In genomic region chr6:109690373-109690739, GRCh38 we compare ENCODE assay signal across 8 cellular contexts. TPM values are rescaled to one million over a fixed set of nuclear protein-coding genes. Genes with fewer than 3 reads are reported as not detected.
DNase-seq lines count a peak whose midpoint lies in the region; ATAC-seq, FAIRE-seq and TF ChIP-seq lines count a peak whose summit lies in the region.

No MANE protein-coding gene starts in this region.

- no peak for TF ChIP-seq POLR2A in HepG2 (IDR thresholded peaks at IDR 0.05; ENCODE audit: insufficient read depth in 1 of 2, low read depth in 2 of 2, low read length in 2 of 2)

- no peak for TF ChIP-seq RAD21 in HepG2 (CRISPR knock-in tag; IDR thresholded peaks at IDR 0.05)

- H3K4me1 Mint-ChIP-seq in HFFc6 (ENCODE audit: low read depth) = peaks cover 33% of the 10 kb centered on the region
- H3K4me1 Mint-ChIP-seq in central memory CD8-positive, alpha-beta T cell = peaks cover 42% of the 10 kb centered on the region

- in situ Hi-C loops in HepG2 (cut with HindIII; ENCODE audit: extremely low pct_ligation_motif_present, low pct_unique_long_range_greater_than_20kb) = loop anchor here (5.0 kb wide), 1 partner anchor 163 kb away; no protein-coding TSS in a partner anchor

- H3K9me3 Mint-ChIP-seq in HFFc6 = no peaks in the 10 kb centered on the region
- no peaks in the 10 kb centered on the region for H3K9me3 Mint-ChIP-seq in central memory CD8-positive, alpha-beta T cell

- peaks cover 21% of the 10 kb centered on the region for H3K4me1 ChIP-seq in HepG2 (ENCODE audit: insufficient read depth, low read length)

- H3K9ac ChIP-seq in HepG2 (ENCODE audit: insufficient read depth, low read depth, low read length) = peak overlapping the region; percentile 80

- POLR2A ChIA-PET in GM10248 (lab: Yijun Ruan, JAX) (no interaction called here), HepG2 (lab: Yijun Ruan, JAX) (interaction anchor here (1.1 kb wide), 1 partner anchor 11 kb away, joined by 3 read pairs; no protein-coding TSS in a partner anchor)

- peak overlapping the region; percentile 93 for H3K4me3 Mint-ChIP-seq in HFFc6
- peak overlapping the region; percentile 92 for H3K4me3 Mint-ChIP-seq in central memory CD8-positive, alpha-beta T cell

- no peak for FAIRE-seq in HepG2 (lab: Jason Lieb, UNC)

- H3K27me3 Mint-ChIP-seq in HFFc6 (ENCODE audit: insufficient read depth) = peaks cover 1% of the 10 kb centered on the region; the same call in 1 of the 2 replicates
- no peaks in the 10 kb centered on the region for H3K27me3 Mint-ChIP-seq in central memory CD8-positive, alpha-beta T cell

- H2AFZ ChIP-seq in HepG2 (ENCODE audit: low read length) = peak overlapping the region; percentile 93

- H3K36me3 ChIP-seq in HepG2 (replicated peaks in 1 of 2; ENCODE audit: control insufficient read depth in 1 of 2, insufficient read depth in 2 of 2, low read length in 2 of 2) = no peaks in the 10 kb centered on the region

- H3K27me3 ChIP-seq in HepG2 (ENCODE audit: control insufficient read depth in 1 of 2, insufficient read depth in 2 of 2, low read length in 2 of 2) = no peaks in the 10 kb centered on the region

- H3K79me2 ChIP-seq in HepG2 (ENCODE audit: insufficient read depth, low read length) = no peaks in the 10 kb centered on the region

- ATAC-seq in central memory CD8-positive, alpha-beta T cell (replicated peaks; ENCODE audit: extremely low read depth, poor library complexity, severe bottlenecking) = peak; percentile 47
- peak; percentile 77 for ATAC-seq in HepG2

- H3K27ac ChIP-seq in HepG2 (ENCODE audit: extremely low read length, insufficient read depth, low read length) = peak overlapping the region; percentile 75

- TF ChIP-seq CTCF in GM10248 (IDR thresholded peaks at IDR 0.05; ENCODE audit: control extremely low read depth, extremely low read depth, low read depth, missing control alignments) (no peak), HFFc6 (IDR thresholded peaks at IDR 0.05) (no peak), HepG2 (CRISPR knock-in tag; IDR thresholded peaks at IDR 0.05) (no peak)

- CTCF ChIA-PET in GM10248 (lab: Yijun Ruan, JAX) (interaction anchor here (1.4 to 4.4 kb wide), 5 partner anchors 11 to 503 kb away, joined by 3 to 31 read pairs (median 6); no protein-coding TSS in a partner anchor), HepG2 (lab: Yijun Ruan, JAX; ENCODE audit: low intra/inter-chr PET ratio, low total read pairs) (no interaction called here)

- BruUV-seq in HepG2 (replicated peaks; lab: Mats Ljungman, UMichigan) = no TSS peak

- intact Hi-C loops in HepG2 (cut with micrococcal nuclease; ENCODE audit: unreplicated experiment) = no loop called here

- TF ChIP-seq EP300 in HepG2 (IDR thresholded peaks at IDR 0.05; ENCODE audit: low read depth in 2 of 2, low read length in 2 of 2) = no peak
- TF ChIP-seq EP300 in HepG2 (CRISPR knock-in tag; IDR thresholded peaks at IDR 0.05; ENCODE audit: borderline replicate concordance) = no peak

- peak; percentile 68 for DNase-seq in GM10248 (ENCODE audit: extremely low spot score)
- DNase-seq in HFFc6 = no peak
- peak; percentile 18 for DNase-seq in NCI-H1048 (lab: John Stamatoyannopoulos, UW)
- DNase-seq in activated CD4-positive, CD25-positive, alpha-beta regulatory T cell treated with anti-CD3 and anti-CD28 coated beads, Interleukin-2, amount 50 U/mL, for 72 hours = peak; percentile 73
- peak; percentile 17 to 21 for DNase-seq in central memory CD8-positive, alpha-beta T cell (ENCODE audit: low spot score in 2 of 2)
- peak; percentile 15 for DNase-seq in HepG2 (ENCODE audit: low spot score)
- DNase-seq in stimulated activated CD4-positive, alpha-beta T cell treated with anti-CD3 and anti-CD28 coated beads, Interleukin-4, amount 100 ng/mL, for 1 hour = peak; percentile 74
- DNase-seq in NCI-H226 = no peak

- H3K9me3 ChIP-seq in HepG2 (ENCODE audit: low read length) = no peaks in the 10 kb centered on the region

- H3K36me3 Mint-ChIP-seq in HFFc6 (ENCODE audit: low read depth) = no peaks in the 10 kb centered on the region
- H3K36me3 Mint-ChIP-seq in central memory CD8-positive, alpha-beta T cell (ENCODE audit: insufficient read depth) = peaks cover 3% of the 10 kb centered on the region

- no peaks in the 10 kb centered on the region for H4K20me1 ChIP-seq in HepG2 (ENCODE audit: insufficient read depth, low read length)

- H3K27ac Mint-ChIP-seq in HFFc6 = peak overlapping the region; percentile 86
- H3K27ac Mint-ChIP-seq in central memory CD8-positive, alpha-beta T cell (ENCODE audit: low read depth) = peak overlapping the region; percentile 96

- peak overlapping the region; percentile 84 for H3K4me2 ChIP-seq in HepG2 (ENCODE audit: low read depth, low read length)

- H3K4me3 ChIP-seq in HepG2 (replicated peaks in 1 of 3; ENCODE audit: insufficient read depth in 1 of 3, low read depth in 2 of 3, low read length in 3 of 3) = peak overlapping the region; percentile 80 to 90 (median 86)

- under 1% methylated on average over 15 of the region's 24 CpGs for WGBS in HepG2 (ENCODE audit: low lambda C conversion rate)

TF ChIP-seq in HepG2, 621 proteins besides CTCF, POLR2A, EP300 and RAD21 (continues in another document):
- no peak for TF ChIP-seq U2AF1 (optimal IDR thresholded peaks at IDR 0.05; ENCODE audit: low read depth, low read length)
- peak; percentile 13; the same call in 1 of the 2 replicates for TF ChIP-seq ZNF816 (CRISPR knock-in tag; IDR thresholded peaks at IDR 0.05; ENCODE audit: borderline replicate concordance)
- TF ChIP-seq IRX3 (CRISPR knock-in tag; IDR thresholded peaks at IDR 0.05; ENCODE audit: borderline replicate concordance, low read depth) = no peak
- TF ChIP-seq MXI1 (IDR thresholded peaks at IDR 0.05; ENCODE audit: borderline replicate concordance, low read depth, low read length) = 0 out of 3 replicates have a peak, but pooled peaks have one; percentile 33
- no peak for TF ChIP-seq ZSCAN21 (CRISPR knock-in tag; IDR thresholded peaks at IDR 0.05; ENCODE audit: borderline replicate concordance)
- no peak for TF ChIP-seq SPEN (CRISPR knock-in tag; IDR thresholded peaks at IDR 0.05; ENCODE audit: low read depth)
- no peak for TF ChIP-seq ZNF790 (CRISPR knock-in tag; IDR thresholded peaks at IDR 0.05; ENCODE audit: borderline replicate concordance)

RNA-seq across cellular contexts. Expression of gene AK9, which starts 0.6 kb away (rescaled TPM):
- 1 to 10 TPM; 1.2 to 2.0 (median 1.5) TPM for total RNA-seq in HFFc6 (2021; fragmentation: NEBNext Ultra II Directional; extraction: Animal tissue kit (Norgen Biotek cat#: 25700))
- total RNA-seq in HepG2 (2016; rRNA removed; fragmentation: Illumina TruSeq; extraction: Trizol) = 4.8 and 7.1 TPM in 2 replicates
- 4.1 and 6.6 TPM in 2 replicates for total RNA-seq in HepG2 (2016; cell fraction: cytosol; rRNA removed; fragmentation: Illumina TruSeq; extraction: Trizol; ENCODE audit: low read depth)
- 4.4 and 7.2 TPM in 2 replicates for total RNA-seq in HepG2 (2016; cell fraction: insoluble cytoplasmic fraction; rRNA removed; fragmentation: Illumina TruSeq; extraction: Trizol)
- total RNA-seq in HepG2 (2016; cell fraction: membrane; rRNA removed; fragmentation: Illumina TruSeq; extraction: Trizol) = 2.8 TPM in 2 replicates
- total RNA-seq in HepG2 (2016; cell fraction: nucleus; rRNA removed; fragmentation: Illumina TruSeq; extraction: Trizol) = 4.7 and 6.1 TPM in 2 replicates
- polyA plus RNA-seq in HepG2 (2011; rRNA removed) = 2.6 and 3.2 TPM in 2 replicates
- polyA plus RNA-seq in HepG2 (2011; cell fraction: cytosol; rRNA removed) = 0.87 and 1.7 TPM in 2 replicates
- polyA plus RNA-seq in HepG2 (2011; cell fraction: nucleus; rRNA removed) = 2.5 and 4.4 TPM in 2 replicates
- polyA plus RNA-seq in HepG2 (2012) = 4.4 and 5.0 TPM in 2 replicates
- polyA plus RNA-seq in HepG2 (2016; cell fraction: cytosol; fragmentation: Illumina TruSeq; extraction: Trizol; ENCODE audit: low read depth) = 0.45 and 0.55 TPM in 2 replicates
- 5.4 and 6.7 TPM in 2 replicates for polyA plus RNA-seq in HepG2 (2016; cell fraction: insoluble cytoplasmic fraction; fragmentation: Illumina TruSeq; extraction: Trizol; ENCODE audit: low read depth)
- polyA plus RNA-seq in HepG2 (2016; cell fraction: membrane; fragmentation: Illumina TruSeq; extraction: Trizol; ENCODE audit: low read depth) = 0.84 and 0.95 TPM in 2 replicates
- 4.1 and 4.9 TPM in 2 replicates for polyA plus RNA-seq in HepG2 (2016; cell fraction: nucleus; fragmentation: Illumina TruSeq; extraction: Trizol; ENCODE audit: insufficient read depth, low read depth)
- 1.1 and 1.6 TPM in 2 replicates for polyA minus RNA-seq in HepG2 (2011; rRNA and poly(A)+ RNA removed; ENCODE audit: low replicate concordance)
- 2.4 and 2.8 TPM in 2 replicates for polyA minus RNA-seq in HepG2 (2011; cell fraction: cytosol; rRNA and poly(A)+ RNA removed)
- polyA minus RNA-seq in HepG2 (2011; cell fraction: nucleus; rRNA and poly(A)+ RNA removed) = 9.7 and 13.8 TPM in 2 replicates

RNA-seq across cellular contexts. Expression of gene FIG4, which starts 0.7 kb away (rescaled TPM):
- total RNA-seq in HFFc6 (2021; fragmentation: NEBNext Ultra II Directional; extraction: Animal tissue kit (Norgen Biotek cat#: 25700)) = 10 to 100 TPM; 14.2 to 18.1 (median 16.6) TPM
- total RNA-seq in HepG2 (2016; rRNA removed; fragmentation: Illumina TruSeq; extraction: Trizol) = 7.9 and 10.3 TPM in 2 replicates
- 5.7 and 6.0 TPM in 2 replicates for total RNA-seq in HepG2 (2016; cell fraction: cytosol; rRNA removed; fragmentation: Illumina TruSeq; extraction: Trizol; ENCODE audit: low read depth)
- total RNA-seq in HepG2 (2016; cell fraction: insoluble cytoplasmic fraction; rRNA removed; fragmentation: Illumina TruSeq; extraction: Trizol) = 7.5 and 9.0 TPM in 2 replicates
- 4.8 and 5.0 TPM in 2 replicates for total RNA-seq in HepG2 (2016; cell fraction: membrane; rRNA removed; fragmentation: Illumina TruSeq; extraction: Trizol)
- 9.6 and 10.6 TPM in 2 replicates for total RNA-seq in HepG2 (2016; cell fraction: nucleus; rRNA removed; fragmentation: Illumina TruSeq; extraction: Trizol)
- 5.5 and 5.9 TPM in 2 replicates for polyA plus RNA-seq in HepG2 (2011; rRNA removed)
- 2.7 and 4.3 TPM in 2 replicates for polyA plus RNA-seq in HepG2 (2011; cell fraction: cytosol; rRNA removed)
- 4.6 and 5.9 TPM in 2 replicates for polyA plus RNA-seq in HepG2 (2011; cell fraction: nucleus; rRNA removed)
- polyA plus RNA-seq in HepG2 (2012) = 5.1 and 6.3 TPM in 2 replicates
- 0.63 and 0.68 TPM in 2 replicates for polyA plus RNA-seq in HepG2 (2016; cell fraction: cytosol; fragmentation: Illumina TruSeq; extraction: Trizol; ENCODE audit: low read depth)
- 7.6 and 9.3 TPM in 2 replicates for polyA plus RNA-seq in HepG2 (2016; cell fraction: insoluble cytoplasmic fraction; fragmentation: Illumina TruSeq; extraction: Trizol; ENCODE audit: low read depth)
- 1.5 and 2.3 TPM in 2 replicates for polyA plus RNA-seq in HepG2 (2016; cell fraction: membrane; fragmentation: Illumina TruSeq; extraction: Trizol; ENCODE audit: low read depth)
- polyA plus RNA-seq in HepG2 (2016; cell fraction: nucleus; fragmentation: Illumina TruSeq; extraction: Trizol; ENCODE audit: insufficient read depth, low read depth) = 5.9 and 6.2 TPM in 2 replicates
- 3.0 and 5.7 TPM in 2 replicates for polyA minus RNA-seq in HepG2 (2011; rRNA and poly(A)+ RNA removed; ENCODE audit: low replicate concordance)
- polyA minus RNA-seq in HepG2 (2011; cell fraction: cytosol; rRNA and poly(A)+ RNA removed) = 5.8 and 7.2 TPM in 2 replicates
- polyA minus RNA-seq in HepG2 (2011; cell fraction: nucleus; rRNA and poly(A)+ RNA removed) = 18.3 and 20.1 TPM in 2 replicates

Comparison
In these comparisons a context has a peak if more than half of its experiments do, and no peak if none do; other contexts are left out.
1. DNase-seq: peak in GM10248 (single experiment), NCI-H1048 (single experiment), activated CD4-positive, CD25-positive, alpha-beta regulatory T cell treated with anti-CD3 and anti-CD28 coated beads, Interleukin-2, amount 50 U/mL, for 72 hours (single experiment), central memory CD8-positive, alpha-beta T cell (2 of 2), HepG2 (single experiment) and stimulated activated CD4-positive, alpha-beta T cell treated with anti-CD3 and anti-CD28 coated beads, Interleukin-4, amount 100 ng/mL, for 1 hour (single experiment); none in HFFc6 (single experiment) and NCI-H226 (single experiment).